ENCODE assay signal across 9 cellular contexts in the genomic region with DNA sequence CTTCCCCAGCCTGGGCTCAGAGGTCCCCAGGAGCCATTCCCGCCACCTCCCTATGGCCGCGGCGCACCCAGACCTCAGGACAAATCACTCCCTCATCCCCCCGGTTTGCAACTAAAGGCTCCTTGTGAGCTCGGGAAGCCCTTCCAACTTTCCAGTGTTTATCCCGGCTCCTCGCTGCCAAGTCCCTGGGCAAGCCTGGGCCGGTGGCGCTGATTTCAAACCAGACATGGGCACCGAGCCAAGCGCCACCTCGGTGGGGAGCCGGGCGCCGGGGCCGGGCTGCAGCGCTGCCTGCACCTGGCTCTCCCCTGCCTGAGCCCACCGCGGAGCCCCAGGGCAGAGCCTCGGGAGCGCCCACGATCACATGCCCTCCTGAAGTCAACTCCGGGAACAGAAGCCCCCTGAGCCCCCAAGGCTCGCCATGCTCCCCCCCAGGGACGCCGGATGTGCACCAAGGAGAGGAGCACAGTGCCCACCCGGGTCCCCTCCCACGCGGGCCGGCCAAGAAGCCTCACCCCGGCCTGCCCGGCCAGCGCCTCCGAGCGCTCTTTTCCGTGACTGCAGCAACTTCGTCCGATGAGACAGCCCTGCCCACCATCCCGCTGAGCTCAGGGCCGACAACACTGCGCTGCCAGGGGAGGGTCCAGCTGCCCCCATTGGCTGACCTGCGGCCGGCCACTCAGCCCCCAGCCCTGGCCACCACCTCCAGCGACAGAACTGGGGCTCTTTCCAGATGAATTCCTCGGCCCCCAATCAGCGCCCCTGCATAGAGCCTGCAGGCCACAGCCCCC. TPM values are rescaled to one million over a fixed set of nuclear protein-coding genes. Genes with fewer than 3 reads are reported as not detected.
DNase-seq lines count a peak whose midpoint lies in the region; ATAC-seq and TF ChIP-seq lines count a peak whose summit lies in the region.
"Had no signal": no experiment of that assay in that cellular context is flagged by ENCODE, and none has a peak within 500 bp of the region (broad histone marks: within the 10 kb centered on the region; RNA-seq: fewer than 3 reads in every experiment).

No MANE protein-coding gene starts in this region.

- peak overlapping the region; percentile 95 to 97 for H3K27ac ChIP-seq in uterus

- H3K4me3 Mint-ChIP-seq in mesothelial cell of epicardium, result peak overlapping the region; percentile 85
- H3K4me3 Mint-ChIP-seq: central memory CD8-positive, alpha-beta T cell had no signal

- ATAC-seq in HG03457 (IDR thresholded peaks at IDR 0.05; ENCODE audit: unreplicated experiment), result no peak

- peaks cover 24 to 50% of the 10 kb centered on the region in 2 donors for H3K4me1 ChIP-seq in uterus

- no peaks in the 10 kb centered on the region for H3K9me3 Mint-ChIP-seq in mesothelial cell of epicardium
- H3K9me3 Mint-ChIP-seq: central memory CD8-positive, alpha-beta T cell had no signal

- TF ChIP-seq POLR2A in uterus (IDR thresholded peaks at IDR 0.05), result no peak

- H3K27me3 ChIP-seq in uterus, result no peaks in the 10 kb centered on the region

- intact Hi-C loops in uterus (cut with DNase I; ENCODE audit: low total_unique reads), result no loop called here

- H3K4me1 Mint-ChIP-seq in mesothelial cell of epicardium, result peaks cover 66% of the 10 kb centered on the region

- no peaks in the 10 kb centered on the region for H3K27me3 Mint-ChIP-seq in mesothelial cell of epicardium (ENCODE audit: low read depth)
- H3K27me3 Mint-ChIP-seq: central memory CD8-positive, alpha-beta T cell had no signal

- peak overlapping the region; percentile 24 to 49 for H3K4me3 ChIP-seq in uterus

- H3K9me3 ChIP-seq in uterus, result no peaks in the 10 kb centered on the region

- peak overlapping the region; percentile 100 for H3K27ac Mint-ChIP-seq in mesothelial cell of epicardium

- H3K36me3 ChIP-seq in uterus, result no peaks in the 10 kb centered on the region

- H3K36me3 Mint-ChIP-seq in mesothelial cell of epicardium, result peaks cover 11% of the 10 kb centered on the region

- TF ChIP-seq CTCF in mesothelial cell of epicardium (IDR thresholded peaks at IDR 0.05; ENCODE audit: unreplicated experiment), result no peak
- TF ChIP-seq CTCF in uterus (IDR thresholded peaks at IDR 0.05), result peak in 1 of 4 experiments; percentile 4

- DNase-seq in DMS 273 (lab: John Stamatoyannopoulos, UW; ENCODE audit: unreplicated experiment) (peak; percentile 93), NCI-H460 (ENCODE audit: extremely low read depth, low read depth) (peak; percentile 23), ecto neural progenitor cell (ENCODE audit: low spot score) (peak; percentile 69), mesothelial cell of epicardium (ENCODE audit: low spot score in 2 of 2, unreplicated experiment in 2 of 2) (peak in 1 of 2 experiments; percentile 69), uterus (peak; percentile 64 to 69), NCI-H82 (lab: John Stamatoyannopoulos, UW) (no peak)
- no peak for DNase-seq in effector CD8-positive, alpha-beta T cell (lab: John Stamatoyannopoulos, UW)

RNA-seq across cellular contexts. Expression of gene NCOR2, which starts 50.0 kb away (rescaled TPM):
- 36.1 and 49.3 TPM in 2 replicates for total RNA-seq in NCI-H460 (2014; rRNA removed; shearing (Covaris generic))
- polyA plus RNA-seq in NCI-H460 (2014; cell fraction: nucleus; rRNA removed), result 36.7 and 45.2 TPM in 2 replicates
- total RNA-seq in mesothelial cell of epicardium (316 to 336 TPM (median 331 TPM) in 3 replicates), uterus (100 to 1,000 TPM in 2 of 4 donors, 10 to 100 TPM in 2; 65.1 to 436 (median 102) TPM)

Comparison
In these comparisons a context has a peak if more than half of its experiments do, and no peak if none do; other contexts are left out.
1. DNase-seq: peak in DMS 273 (single experiment), NCI-H460 (single experiment), ecto neural progenitor cell (single experiment) and uterus (2 of 2); none in effector CD8-positive, alpha-beta T cell (single experiment) and NCI-H82 (single experiment).